In the genomic region with DNA sequence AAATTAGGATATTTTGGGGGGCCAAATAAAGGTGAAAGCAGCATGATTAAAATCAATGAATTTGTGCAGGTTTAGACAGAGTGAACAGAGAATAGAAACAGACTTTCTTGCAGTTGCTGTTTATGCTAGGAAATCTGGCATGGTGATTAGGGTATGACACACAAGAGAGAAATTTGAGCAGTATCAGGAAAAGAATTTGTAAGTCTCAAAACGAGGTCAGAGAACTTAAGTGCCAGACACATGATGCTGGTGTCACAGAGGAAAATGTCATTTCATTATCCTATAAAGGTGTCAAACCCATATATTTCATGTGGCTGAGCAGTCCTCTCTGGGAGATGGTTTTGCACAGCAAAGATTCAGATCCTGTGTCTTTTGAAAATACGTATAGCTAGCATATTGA, we compare ENCODE assay signal across 11 cellular contexts. TPM values are rescaled to one million over a fixed set of nuclear protein-coding genes. Genes with fewer than 3 reads are reported as not detected.
DNase-seq lines count a peak whose midpoint lies in the region; ATAC-seq and TF ChIP-seq lines count a peak whose summit lies in the region.
"Had no signal": no experiment of that assay in that cellular context is flagged by ENCODE, and none has a peak within 500 bp of the region (broad histone marks: within the 10 kb centered on the region; RNA-seq: fewer than 3 reads in every experiment).

No MANE protein-coding gene starts in this region.

- H3K27ac Mint-ChIP-seq in T-helper 17 cell (no peak overlapping the region), neural progenitor cell (no peak overlapping the region)

- DNase-seq in EH (ENCODE audit: low read depth) = peak; percentile 88
- DNase-seq in MM.1S = peak; percentile 28
- peak; percentile 77 for DNase-seq in fibroblast of mammary gland (ENCODE audit: low read depth)
- no peak for DNase-seq in psoas muscle
- no peak for DNase-seq in NOMO-1 (lab: John Stamatoyannopoulos, UW; ENCODE audit: unreplicated experiment in 2 of 2)
- no peak for DNase-seq in posterior vena cava (ENCODE audit: low spot score)
- no peak for DNase-seq in T-helper 17 cell
- no peak for DNase-seq in neural progenitor cell (ENCODE audit: low spot score)
- DNase-seq: activated effector memory CD4-positive, alpha-beta T cell treated with anti-CD3 and anti-CD28 coated beads, Interleukin-2, amount 50 U/mL, for 16 hours; DND-41; stimulated activated CD4-positive, alpha-beta T cell treated with anti-CD3 and anti-CD28 coated beads, Interleukin-4, amount 100 ng/mL, for 1 hour had no signal

- H3K9me3 ChIP-seq in MM.1S (replicated peaks; ENCODE audit: insufficient read depth, low read length) (no peaks in the 10 kb centered on the region), psoas muscle (no peaks in the 10 kb centered on the region), T-helper 17 cell (ENCODE audit: control insufficient read depth, low read length, poor library complexity, severe bottlenecking) (no peaks in the 10 kb centered on the region), neural progenitor cell (ENCODE audit: low read depth) (no peaks in the 10 kb centered on the region)

- H3K36me3 ChIP-seq in MM.1S (replicated peaks; ENCODE audit: insufficient read depth, low read length) (no peaks in the 10 kb centered on the region), psoas muscle (ENCODE audit: insufficient read depth in 1 of 2, low read depth in 1 of 2) (no peaks in the 10 kb centered on the region), neural progenitor cell (no peaks in the 10 kb centered on the region)

- H2AFZ ChIP-seq in MM.1S (ENCODE audit: low read length) (peak overlapping the region; percentile 66; the same call in 1 of the 2 replicates), neural progenitor cell (replicated peaks) (no peak overlapping the region)

- H3K4me3 ChIP-seq in MM.1S (ENCODE audit: low read length) (peak overlapping the region; percentile 31; the same call in 1 of the 2 replicates), fibroblast of mammary gland (ENCODE audit: control insufficient read depth, low read depth, low read length) (no peak overlapping the region), psoas muscle (no peak overlapping the region), neural progenitor cell (no peak overlapping the region)

- H3K9ac ChIP-seq in MM.1S (ENCODE audit: low read length) (no peak overlapping the region; the same call in 1 of the 2 replicates), neural progenitor cell (no peak overlapping the region)

- peaks cover 17% of the 10 kb centered on the region for H3K4me1 ChIP-seq in MM.1S (ENCODE audit: low read length)
- H3K4me1 ChIP-seq in psoas muscle = no peaks in the 10 kb centered on the region
- no peaks in the 10 kb centered on the region for H3K4me1 ChIP-seq in neural progenitor cell

- peaks cover 2% of the 10 kb centered on the region for H3K36me3 Mint-ChIP-seq in T-helper 17 cell (ENCODE audit: low read depth)
- H3K36me3 Mint-ChIP-seq in neural progenitor cell = no peaks in the 10 kb centered on the region

- H3K4me3 Mint-ChIP-seq in T-helper 17 cell (no peak overlapping the region), neural progenitor cell (no peak overlapping the region)

- no peaks in the 10 kb centered on the region for H3K27me3 ChIP-seq in MM.1S (replicated peaks; ENCODE audit: insufficient read depth, low read length)
- no peaks in the 10 kb centered on the region for H3K27me3 ChIP-seq in psoas muscle (ENCODE audit: insufficient read depth in 3 of 3, low read length in 2 of 3)
- no peaks in the 10 kb centered on the region for H3K27me3 ChIP-seq in neural progenitor cell

- H3K27ac ChIP-seq in MM.1S (ENCODE audit: low read length) (no peak overlapping the region), psoas muscle (peak overlapping the region; percentile 19), neural progenitor cell (no peak overlapping the region)

- intact Hi-C loops in psoas muscle (cut with DNase I) = no loop called here
- intact Hi-C loops in posterior vena cava (cut with DNase I) = no loop called here

- ATAC-seq in psoas muscle (peak in 2 of 4 donors; percentile 39 to 72), T-helper 17 cell (no peak)

- peak overlapping the region; percentile 84; the same call in 1 of the 2 replicates for H3K4me2 ChIP-seq in MM.1S (ENCODE audit: low read depth, low read length)
- no peak overlapping the region for H3K4me2 ChIP-seq in neural progenitor cell

- H3K9me3 Mint-ChIP-seq in neural progenitor cell = no peaks in the 10 kb centered on the region

- H3F3A ChIP-seq in MM.1S (ENCODE audit: insufficient read depth, low read length) (peaks cover 7% of the 10 kb centered on the region), neural progenitor cell (ENCODE audit: low read depth) (no peaks in the 10 kb centered on the region)

- peaks cover 63% of the 10 kb centered on the region for H3K27me3 Mint-ChIP-seq in T-helper 17 cell
- no peaks in the 10 kb centered on the region for H3K27me3 Mint-ChIP-seq in neural progenitor cell (ENCODE audit: insufficient read depth, low read depth)

- H4K20me1 ChIP-seq in MM.1S (ENCODE audit: insufficient read depth, low read length) (no peaks in the 10 kb centered on the region), neural progenitor cell (ENCODE audit: low read depth) (no peaks in the 10 kb centered on the region)

- no peaks in the 10 kb centered on the region for H3K9me2 ChIP-seq in MM.1S (replicated peaks; ENCODE audit: insufficient read depth, low read length)

- WGBS in psoas muscle, 3 donors = 29 to 37% (median 31%) methylated on average over 2 of the region's 2 CpGs

- H3K79me2 ChIP-seq in MM.1S (ENCODE audit: low read length) (no peaks in the 10 kb centered on the region), neural progenitor cell (ENCODE audit: low read depth) (no peaks in the 10 kb centered on the region)

- TF ChIP-seq CTCF in MM.1S (IDR thresholded peaks at IDR 0.05; ENCODE audit: low read length) (no peak), fibroblast of mammary gland (conservative IDR thresholded peaks at IDR 0.05; ENCODE audit: control insufficient read depth, insufficient read depth, low read depth, low read length) (no peak), psoas muscle (IDR thresholded peaks at IDR 0.05) (no peak), neural progenitor cell (IDR thresholded peaks at IDR 0.05) (no peak)

- H3K4me1 Mint-ChIP-seq in T-helper 17 cell (no peaks in the 10 kb centered on the region), neural progenitor cell (no peaks in the 10 kb centered on the region)

RNA-seq across cellular contexts. Expression of gene LVRN, which starts 15.7 kb away (rescaled TPM):
- 1 to 10 TPM in 2 of 4 donors, under 1 TPM in 2; 0.64 to 2.0 (median 1.1) TPM for total RNA-seq in psoas muscle
- under 1 TPM; 0.79 to 0.91 (median 0.79) TPM for polyA plus RNA-seq in psoas muscle
- 1 to 10 TPM; 1.5 to 3.7 TPM for total RNA-seq in posterior vena cava
- not detected for total RNA-seq in T-helper 17 cell
- 0.41 and 0.53 TPM in 2 replicates for total RNA-seq in neural progenitor cell (ENCODE audit: low replicate concordance)

RNA-seq across cellular contexts. Expression of gene ARL14EPL, which starts 54.3 kb away (rescaled TPM):
- total RNA-seq in psoas muscle (not detected), posterior vena cava (not detected), T-helper 17 cell (not detected), neural progenitor cell (ENCODE audit: low replicate concordance) (not detected in 2 replicates)
- under 1 TPM in 2 of 3 donors, not detected in 1; 0.03 to 0.08 TPM for polyA plus RNA-seq in psoas muscle

Comparison
In these comparisons a context has a peak if more than half of its experiments do, and no peak if none do; other contexts are left out.
1. DNase-seq: peak in EH (single experiment), MM.1S (single experiment) and fibroblast of mammary gland (single experiment); none in psoas muscle (0 of 2), NOMO-1 (0 of 2), posterior vena cava (single experiment), T-helper 17 cell (0 of 3) and neural progenitor cell (single experiment).